Comparison of ENCODE assay signal across 11 cellular contexts in genomic region chr5:124343451-124343867, GRCh38.
A peak's percentile ranks its signal among the peaks of the same experiment; 100 is the strongest.
DNase-seq lines count a peak whose midpoint lies in the region; ATAC-seq and TF ChIP-seq lines count a peak whose summit lies in the region.
"Had no signal": no experiment of that assay in that cellular context is flagged by ENCODE, and none has a peak within 500 bp of the region (broad histone marks: within the 10 kb centered on the region; RNA-seq: fewer than 3 reads in every experiment).

No MANE protein-coding gene starts in this region.

- peak; percentile 67 for DNase-seq in AG09319 (ENCODE audit: extremely low read depth, low read depth)
- DNase-seq in astrocyte of the hippocampus (ENCODE audit: low read depth, low spot score) = peak; percentile 91
- DNase-seq in lower lobe of right lung = no peak
- DNase-seq in activated CD8-positive, alpha-beta memory T cell treated with anti-CD3 and anti-CD28 coated beads, Interleukin-2, amount 50 U/mL, for 4 hours = no peak
- no peak for DNase-seq in tibial artery
- DNase-seq: Calu3 had no signal

- peaks cover 30% of the 10 kb centered on the region for H3K4me1 ChIP-seq in lower lobe of right lung
- H3K4me1 ChIP-seq in tibial artery = peaks cover 0 to 28% (median 19%) of the 10 kb centered on the region in 4 donors

- no peak overlapping the region for H3K4me3 ChIP-seq in lower lobe of right lung
- no peak overlapping the region for H3K4me3 ChIP-seq in tibial artery
- H3K4me3 ChIP-seq: coronary artery, thoracic aorta had no signal

- TF ChIP-seq CTCF in AG09319 (IDR thresholded peaks at IDR 0.05; ENCODE audit: low read depth, low read length) (no peak), lower lobe of right lung (IDR thresholded peaks at IDR 0.05) (no peak), tibial artery (IDR thresholded peaks at IDR 0.05) (no peak)

- intact Hi-C loops in lower lobe of right lung (cut with DNase I) (no loop called here), tibial artery (cut with DNase I; ENCODE audit: low total_unique reads) (no loop called here)

- no peak overlapping the region for H3K27ac ChIP-seq in lower lobe of right lung
- H3K27ac ChIP-seq in tibial artery = peak overlapping the region in 1 of 2 donors; percentile 3
- H3K27ac ChIP-seq: coronary artery, thoracic aorta had no signal

- no peaks in the 10 kb centered on the region for H3K9me3 ChIP-seq in lower lobe of right lung
- H3K9me3 ChIP-seq in tibial artery = no peaks in the 10 kb centered on the region
- H3K9me3 ChIP-seq: thoracic aorta had no signal

- H3K27me3 ChIP-seq in lower lobe of right lung (ENCODE audit: low read depth) (no peaks in the 10 kb centered on the region), tibial artery (no peaks in the 10 kb centered on the region)

- peak; percentile 40 for ATAC-seq in HG03432 (IDR thresholded peaks at IDR 0.05; ENCODE audit: unreplicated experiment)
- peak; percentile 65 to 83 for ATAC-seq in lower lobe of right lung
- ATAC-seq in HG02938 (IDR thresholded peaks at IDR 0.05; ENCODE audit: unreplicated experiment) = no peak
- ATAC-seq in GM19324 (IDR thresholded peaks at IDR 0.05; ENCODE audit: low FRiP score, unreplicated experiment) = no peak

- H3K36me3 ChIP-seq in lower lobe of right lung (no peaks in the 10 kb centered on the region), tibial artery (no peaks in the 10 kb centered on the region)
- H3K36me3 ChIP-seq: thoracic aorta had no signal

Comparison
In these comparisons a context has a peak if more than half of its experiments do, and no peak if none do; other contexts are left out.
1. DNase-seq: peak in AG09319 (single experiment) and astrocyte of the hippocampus (single experiment); none in lower lobe of right lung (single experiment), activated CD8-positive, alpha-beta memory T cell treated with anti-CD3 and anti-CD28 coated beads, Interleukin-2, amount 50 U/mL, for 4 hours (single experiment) and tibial artery (0 of 2).
2. ATAC-seq: peak in HG03432 (single experiment) and lower lobe of right lung (2 of 2); none in HG02938 (single experiment) and GM19324 (single experiment).